Comparison of ENCODE assay signal across 21 cellular contexts in genomic region chr4:42718336-42718735, GRCh38.
"Had no signal": no experiment of that assay in that cellular context is flagged by ENCODE, and none has a peak within 500 bp of the region (broad histone marks: within the 10 kb centered on the region; RNA-seq: fewer than 3 reads in every experiment).

No MANE protein-coding gene starts in this region.

- DNase-seq: dermis blood vessel endothelial cell; dorsolateral prefrontal cortex; effector CD4-positive, alpha-beta T cell; effector memory CD4-positive, alpha-beta T cell; foreskin keratinocyte; heart left ventricle; hippocampal formation; left cardiac atrium; left lung; lower lobe of right lung; mesenchymal stem cell; mucosa of descending colon had no signal

- H3K4me3 ChIP-seq: coronary artery, dorsolateral prefrontal cortex, esophagus muscularis mucosa, gastroesophageal sphincter, heart left ventricle, left lung, lower lobe of right lung, mucosa of descending colon had no signal

- H3K27me3 ChIP-seq: esophagus muscularis mucosa, foreskin keratinocyte, heart left ventricle, left lung had no signal

- H3K9me3 ChIP-seq: esophagus muscularis mucosa, gastroesophageal sphincter, heart left ventricle, left lung, lower lobe of right lung, mucosa of descending colon had no signal

- H3K4me3 Mint-ChIP-seq: mesothelial cell of epicardium had no signal

- ATAC-seq: foreskin keratinocyte, gastroesophageal sphincter, left cardiac atrium, mucosa of descending colon had no signal

- FAIRE-seq: colon, endothelial cell of umbilical vein, frontal cortex, islet of Langerhans, keratinocyte had no signal

- H3K36me3 ChIP-seq: esophagus muscularis mucosa, gastroesophageal sphincter, heart left ventricle, left lung, lower lobe of right lung had no signal

- H3K4me1 Mint-ChIP-seq: mesothelial cell of epicardium had no signal

- H3K27ac ChIP-seq: coronary artery, dorsolateral prefrontal cortex, esophagus muscularis mucosa, foreskin keratinocyte, gastroesophageal sphincter, heart left ventricle, left lung, lower lobe of right lung had no signal

- H3K36me3 Mint-ChIP-seq: mesothelial cell of epicardium had no signal

- H3K27ac Mint-ChIP-seq: mesothelial cell of epicardium had no signal

- H3K9me3 Mint-ChIP-seq: mesothelial cell of epicardium had no signal

- H3K4me1 ChIP-seq: esophagus muscularis mucosa, foreskin keratinocyte, gastroesophageal sphincter, heart left ventricle, lower lobe of right lung had no signal
